In the genomic region with DNA sequence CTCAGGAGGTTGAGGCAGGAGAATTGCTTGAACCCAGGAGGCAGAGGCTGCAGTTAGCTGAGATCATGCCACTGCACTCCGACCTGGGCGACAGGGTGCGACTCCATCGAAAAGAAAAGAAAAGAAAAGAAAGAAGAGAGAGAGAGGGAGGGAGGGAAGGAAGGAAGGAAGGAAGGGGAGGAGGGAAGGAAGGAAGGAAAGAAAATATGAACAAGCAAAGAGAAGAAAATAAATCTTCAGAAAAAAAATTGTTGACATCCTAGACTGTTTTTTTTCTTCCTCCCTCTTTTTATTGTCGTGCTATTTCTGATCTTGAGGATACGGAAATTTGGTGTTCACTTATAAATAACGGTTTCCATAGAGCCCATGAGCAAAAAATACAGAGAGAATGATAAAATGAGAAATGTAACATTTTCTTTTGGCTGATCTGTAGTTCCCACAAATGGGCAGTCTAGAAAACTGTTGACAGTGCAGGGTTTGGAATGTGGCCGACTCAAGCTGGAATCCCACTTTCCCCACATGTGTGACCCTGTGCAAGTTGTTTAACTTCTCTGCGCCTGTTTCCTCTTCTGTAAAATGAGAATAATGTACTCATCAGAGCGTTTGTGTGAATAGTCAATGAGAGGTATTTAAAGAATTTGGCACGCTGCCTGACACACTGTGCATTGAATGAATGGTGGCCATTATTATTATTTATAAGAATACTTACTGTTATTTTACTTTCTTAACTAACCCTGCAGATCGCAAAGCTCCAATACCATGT, we compare ENCODE assay signal across 2 cellular contexts.
TF ChIP-seq lines count a peak whose summit lies in the region.

No MANE protein-coding gene starts in this region.

TF ChIP-seq in A549, 52 proteins besides CTCF, POLR2A, EP300 and RAD21:
- TF ChIP-seq GATA3 (IDR thresholded peaks at IDR 0.05; ENCODE audit: borderline replicate concordance) (peak; percentile 31; the same call in 1 of the 2 replicates), ZFP36 (IDR thresholded peaks at IDR 0.05; ENCODE audit: borderline replicate concordance, partially characterized antibody) (no peak)

TF ChIP-seq in HCT116, 20 proteins besides CTCF, POLR2A, EP300 and RAD21 (continued from another document):
- TF ChIP-seq SIN3A (IDR thresholded peaks at IDR 0.05; ENCODE audit: low read depth): no peak
- no peak for TF ChIP-seq YY1 (IDR thresholded peaks at IDR 0.05; ENCODE audit: extremely low read depth, insufficient replicate concordance, low read depth, low read length)
- TF ChIP-seq MAX (IDR thresholded peaks at IDR 0.05): no peak
- TF ChIP-seq, protein P1, sequence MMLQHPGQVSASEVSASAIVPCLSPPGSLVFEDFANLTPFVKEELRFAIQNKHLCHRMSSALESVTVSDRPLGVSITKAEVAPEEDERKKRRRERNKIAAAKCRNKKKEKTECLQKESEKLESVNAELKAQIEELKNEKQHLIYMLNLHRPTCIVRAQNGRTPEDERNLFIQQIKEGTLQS (IDR thresholded peaks at IDR 0.05): no peak
- no peak for TF ChIP-seq SP1 (IDR thresholded peaks at IDR 0.05; ENCODE audit: low read depth)
- no peak for TF ChIP-seq ZBTB33 (IDR thresholded peaks at IDR 0.05; ENCODE audit: extremely low read depth, insufficient replicate concordance, low read length)
- TF ChIP-seq, protein P2, sequence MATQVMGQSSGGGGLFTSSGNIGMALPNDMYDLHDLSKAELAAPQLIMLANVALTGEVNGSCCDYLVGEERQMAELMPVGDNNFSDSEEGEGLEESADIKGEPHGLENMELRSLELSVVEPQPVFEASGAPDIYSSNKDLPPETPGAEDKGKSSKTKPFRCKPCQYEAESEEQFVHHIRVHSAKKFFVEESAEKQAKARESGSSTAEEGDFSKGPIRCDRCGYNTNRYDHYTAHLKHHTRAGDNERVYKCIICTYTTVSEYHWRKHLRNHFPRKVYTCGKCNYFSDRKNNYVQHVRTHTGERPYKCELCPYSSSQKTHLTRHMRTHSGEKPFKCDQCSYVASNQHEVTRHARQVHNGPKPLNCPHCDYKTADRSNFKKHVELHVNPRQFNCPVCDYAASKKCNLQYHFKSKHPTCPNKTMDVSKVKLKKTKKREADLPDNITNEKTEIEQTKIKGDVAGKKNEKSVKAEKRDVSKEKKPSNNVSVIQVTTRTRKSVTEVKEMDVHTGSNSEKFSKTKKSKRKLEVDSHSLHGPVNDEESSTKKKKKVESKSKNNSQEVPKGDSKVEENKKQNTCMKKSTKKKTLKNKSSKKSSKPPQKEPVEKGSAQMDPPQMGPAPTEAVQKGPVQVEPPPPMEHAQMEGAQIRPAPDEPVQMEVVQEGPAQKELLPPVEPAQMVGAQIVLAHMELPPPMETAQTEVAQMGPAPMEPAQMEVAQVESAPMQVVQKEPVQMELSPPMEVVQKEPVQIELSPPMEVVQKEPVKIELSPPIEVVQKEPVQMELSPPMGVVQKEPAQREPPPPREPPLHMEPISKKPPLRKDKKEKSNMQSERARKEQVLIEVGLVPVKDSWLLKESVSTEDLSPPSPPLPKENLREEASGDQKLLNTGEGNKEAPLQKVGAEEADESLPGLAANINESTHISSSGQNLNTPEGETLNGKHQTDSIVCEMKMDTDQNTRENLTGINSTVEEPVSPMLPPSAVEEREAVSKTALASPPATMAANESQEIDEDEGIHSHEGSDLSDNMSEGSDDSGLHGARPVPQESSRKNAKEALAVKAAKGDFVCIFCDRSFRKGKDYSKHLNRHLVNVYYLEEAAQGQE (IDR thresholded peaks at IDR 0.05; ENCODE audit: low read depth): no peak
- no peak for TF ChIP-seq EZH2 (IDR thresholded peaks at IDR 0.05)
